ENCODE assay signal across 18 cellular contexts in genomic region chrY:7529416-7529815, GRCh38.
"Had no signal": no experiment of that assay in that cellular context is flagged by ENCODE, and none has a peak within 500 bp of the region (broad histone marks: within the 10 kb centered on the region; RNA-seq: fewer than 3 reads in every experiment).

No MANE protein-coding gene starts in this region.

- ATAC-seq: activated CD8-positive, alpha-beta T cell treated with anti-CD3 and anti-CD28 coated beads, Interleukin-2, amount 10 ng/mL, durations not matched to agents 7 days and 5 days; heart left ventricle; left colon; naive thymus-derived CD8-positive, alpha-beta T cell had no signal

- H3K4me3 ChIP-seq: ascending aorta, coronary artery, heart left ventricle, sigmoid colon, testis had no signal

- H3K27me3 ChIP-seq: ascending aorta, heart left ventricle, neutrophil, sigmoid colon, testis had no signal

- H3K36me3 ChIP-seq: ascending aorta, heart left ventricle, neutrophil, sigmoid colon had no signal

- DNase-seq: activated CD4-positive, alpha-beta T cell treated with anti-CD3 and anti-CD28 coated beads for 4 hours; activated CD8-positive, alpha-beta memory T cell treated with anti-CD3 and anti-CD28 coated beads, Interleukin-2, amount 50 U/mL, for 48 hours; activated CD8-positive, alpha-beta T cell treated with anti-CD3 and anti-CD28 coated beads, Interleukin-2, amount 10 ng/mL, durations not matched to agents 7 days and 5 days; activated naive CD4-positive, alpha-beta T cell; caudate nucleus; effector memory CD4-positive, alpha-beta T cell; foreskin melanocyte; heart left ventricle; left colon; naive thymus-derived CD8-positive, alpha-beta T cell; sigmoid colon; stimulated activated CD4-positive, alpha-beta T cell treated with anti-CD3 and anti-CD28 coated beads, Interleukin-4, amount 100 ng/mL, for 1 hour; stimulated activated CD8-positive, alpha-beta memory T cell treated with anti-CD3 and anti-CD28 coated beads, Interleukin-4, amount 100 ng/mL, for 48 hours; T1000; testis had no signal

- H3K9me3 ChIP-seq: ascending aorta, heart left ventricle, neutrophil, sigmoid colon, testis had no signal

- H3K4me1 ChIP-seq: ascending aorta, heart left ventricle, sigmoid colon, testis had no signal

- H3K27ac ChIP-seq: ascending aorta, coronary artery, heart left ventricle, neutrophil, sigmoid colon, testis had no signal
